ENCODE assay signal across 1 cellular context in the genomic region with DNA sequence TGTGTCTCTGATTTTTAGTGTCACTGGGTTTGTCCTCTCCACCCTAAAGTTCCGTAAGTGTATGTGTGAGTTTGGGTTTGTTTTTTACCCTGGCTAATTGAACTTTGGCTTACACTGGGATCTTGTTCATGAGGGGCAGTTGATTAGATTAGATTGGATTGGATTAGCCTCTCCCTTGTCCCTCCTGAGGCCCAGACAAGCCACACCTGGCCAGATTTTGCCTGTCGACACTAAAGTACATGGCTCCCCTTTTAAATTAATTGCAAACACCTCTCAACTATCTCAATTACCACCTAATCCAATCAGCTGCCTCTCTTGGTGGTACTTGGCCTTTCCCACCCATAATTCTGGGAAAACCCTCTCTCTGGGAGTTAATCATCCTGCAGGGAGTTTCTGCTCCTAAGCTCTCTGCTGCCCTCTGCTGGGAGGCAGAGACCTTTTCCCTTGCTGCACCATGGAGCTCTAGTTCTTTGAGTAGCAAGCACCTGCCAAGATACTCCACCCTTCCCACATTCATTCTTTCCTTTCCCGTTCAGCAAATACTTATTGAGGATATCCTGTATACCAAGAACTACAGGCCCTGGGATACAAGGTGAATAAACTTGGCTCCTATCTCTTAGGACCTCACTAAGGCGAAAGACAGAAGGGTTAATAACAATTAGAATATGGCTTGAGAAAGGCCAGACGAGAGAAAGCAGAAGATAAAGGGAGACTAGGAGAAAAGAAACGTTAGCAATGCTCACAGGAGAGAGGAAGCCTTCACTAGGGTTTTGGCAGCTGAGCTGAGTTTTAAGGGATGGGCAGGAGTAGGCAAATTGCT.
TF ChIP-seq lines count a peak whose summit lies in the region.

No MANE protein-coding gene starts in this region.

TF ChIP-seq in HepG2, 621 proteins besides CTCF, POLR2A, EP300 and RAD21 (continued from another document and continues in another):
- TF ChIP-seq, protein P1, sequence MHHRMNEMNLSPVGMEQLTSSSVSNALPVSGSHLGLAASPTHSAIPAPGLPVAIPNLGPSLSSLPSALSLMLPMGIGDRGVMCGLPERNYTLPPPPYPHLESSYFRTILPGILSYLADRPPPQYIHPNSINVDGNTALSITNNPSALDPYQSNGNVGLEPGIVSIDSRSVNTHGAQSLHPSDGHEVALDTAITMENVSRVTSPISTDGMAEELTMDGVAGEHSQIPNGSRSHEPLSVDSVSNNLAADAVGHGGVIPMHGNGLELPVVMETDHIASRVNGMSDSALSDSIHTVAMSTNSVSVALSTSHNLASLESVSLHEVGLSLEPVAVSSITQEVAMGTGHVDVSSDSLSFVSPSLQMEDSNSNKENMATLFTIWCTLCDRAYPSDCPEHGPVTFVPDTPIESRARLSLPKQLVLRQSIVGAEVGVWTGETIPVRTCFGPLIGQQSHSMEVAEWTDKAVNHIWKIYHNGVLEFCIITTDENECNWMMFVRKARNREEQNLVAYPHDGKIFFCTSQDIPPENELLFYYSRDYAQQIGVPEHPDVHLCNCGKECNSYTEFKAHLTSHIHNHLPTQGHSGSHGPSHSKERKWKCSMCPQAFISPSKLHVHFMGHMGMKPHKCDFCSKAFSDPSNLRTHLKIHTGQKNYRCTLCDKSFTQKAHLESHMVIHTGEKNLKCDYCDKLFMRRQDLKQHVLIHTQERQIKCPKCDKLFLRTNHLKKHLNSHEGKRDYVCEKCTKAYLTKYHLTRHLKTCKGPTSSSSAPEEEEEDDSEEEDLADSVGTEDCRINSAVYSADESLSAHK (CRISPR knock-in tag; IDR thresholded peaks at IDR 0.05; ENCODE audit: borderline replicate concordance) = no peak
- TF ChIP-seq ZNF652 (CRISPR knock-in tag; IDR thresholded peaks at IDR 0.05; ENCODE audit: borderline replicate concordance, low read depth) (no peak), ZNF614 (CRISPR knock-in tag; IDR thresholded peaks at IDR 0.05; ENCODE audit: borderline replicate concordance) (no peak), MNT (IDR thresholded peaks at IDR 0.05) (no peak), PAWR (CRISPR knock-in tag; IDR thresholded peaks at IDR 0.05; ENCODE audit: borderline replicate concordance) (no peak), NFIB (CRISPR knock-in tag; IDR thresholded peaks at IDR 0.05; ENCODE audit: borderline replicate concordance) (no peak), MEF2D (CRISPR knock-in tag; IDR thresholded peaks at IDR 0.05) (0 out of 2 replicates have a peak, but pooled peaks have one; percentile 18), NFE2 (CRISPR knock-in tag; IDR thresholded peaks at IDR 0.05) (no peak), KLF12 (CRISPR knock-in tag; IDR thresholded peaks at IDR 0.05; ENCODE audit: borderline replicate concordance) (no peak), SNAI1 (CRISPR knock-in tag; IDR thresholded peaks at IDR 0.05; ENCODE audit: borderline replicate concordance) (no peak), SP1 (IDR thresholded peaks at IDR 0.05) (no peak), SP1 (CRISPR knock-in tag; IDR thresholded peaks at IDR 0.05) (no peak), ZNF598 (CRISPR knock-in tag; IDR thresholded peaks at IDR 0.05; ENCODE audit: borderline replicate concordance) (no peak), ZSCAN20 (CRISPR knock-in tag; IDR thresholded peaks at IDR 0.05; ENCODE audit: borderline replicate concordance) (no peak), E2F5 (CRISPR knock-in tag; conservative IDR thresholded peaks at IDR 0.05) (no peak), PAF1 (CRISPR knock-in tag; IDR thresholded peaks at IDR 0.05) (no peak), PHF5A (CRISPR knock-in tag; IDR thresholded peaks at IDR 0.05; ENCODE audit: low read depth, unreplicated experiment) (no peak), REL (CRISPR knock-in tag; conservative IDR thresholded peaks at IDR 0.05) (no peak), ZZZ3 (CRISPR knock-in tag; IDR thresholded peaks at IDR 0.05; ENCODE audit: borderline replicate concordance) (no peak), JUNB (CRISPR knock-in tag; IDR thresholded peaks at IDR 0.05; ENCODE audit: borderline replicate concordance) (no peak), GATAD1 (CRISPR knock-in tag; IDR thresholded peaks at IDR 0.05) (no peak), TCF7 (IDR thresholded peaks at IDR 0.05; ENCODE audit: low read depth) (no peak), ZNF629 (CRISPR knock-in tag; conservative IDR thresholded peaks at IDR 0.05) (no peak), RFXAP (CRISPR knock-in tag; IDR thresholded peaks at IDR 0.05; ENCODE audit: borderline replicate concordance) (no peak), TBP (CRISPR knock-in tag; IDR thresholded peaks at IDR 0.05) (no peak), BRCA1 (CRISPR knock-in tag; IDR thresholded peaks at IDR 0.05) (no peak), PHF20 (CRISPR knock-in tag; IDR thresholded peaks at IDR 0.05) (no peak), STAG1 (CRISPR knock-in tag; IDR thresholded peaks at IDR 0.05) (peak; percentile 99), PRMT3 (CRISPR knock-in tag; IDR thresholded peaks at IDR 0.05; ENCODE audit: borderline replicate concordance, low read depth) (peak; percentile 41; the same call in 1 of the 2 replicates), DNMT3B (CRISPR knock-in tag; conservative IDR thresholded peaks at IDR 0.05) (no peak), CEBPZ (IDR thresholded peaks at IDR 0.05; ENCODE audit: low read length) (no peak), SMC3 (IDR thresholded peaks at IDR 0.05; ENCODE audit: low read length) (peak; percentile 100), ZBTB7B (CRISPR knock-in tag; IDR thresholded peaks at IDR 0.05) (no peak), SETDB1 (CRISPR knock-in tag; IDR thresholded peaks at IDR 0.05; ENCODE audit: borderline replicate concordance) (no peak), ZNF142 (CRISPR knock-in tag; IDR thresholded peaks at IDR 0.05) (no peak), POLR2AphosphoS5 (IDR thresholded peaks at IDR 0.05; ENCODE audit: low read depth, low read length) (no peak), RXRB (CRISPR knock-in tag; IDR thresholded peaks at IDR 0.05; ENCODE audit: borderline replicate concordance) (no peak), CENPT (CRISPR knock-in tag; IDR thresholded peaks at IDR 0.05; ENCODE audit: low read depth) (no peak), PRDM10 (CRISPR knock-in tag; IDR thresholded peaks at IDR 0.05; ENCODE audit: low read depth) (no peak), HNF4G (IDR thresholded peaks at IDR 0.05; ENCODE audit: borderline replicate concordance, low read depth, low read length) (no peak), HNF4G (CRISPR knock-in tag; IDR thresholded peaks at IDR 0.05; ENCODE audit: borderline replicate concordance, low read depth) (no peak), TGIF2 (CRISPR knock-in tag; IDR thresholded peaks at IDR 0.05) (0 out of 2 replicates have a peak, but pooled peaks have one; percentile 63)
- TF ChIP-seq, protein P2, sequence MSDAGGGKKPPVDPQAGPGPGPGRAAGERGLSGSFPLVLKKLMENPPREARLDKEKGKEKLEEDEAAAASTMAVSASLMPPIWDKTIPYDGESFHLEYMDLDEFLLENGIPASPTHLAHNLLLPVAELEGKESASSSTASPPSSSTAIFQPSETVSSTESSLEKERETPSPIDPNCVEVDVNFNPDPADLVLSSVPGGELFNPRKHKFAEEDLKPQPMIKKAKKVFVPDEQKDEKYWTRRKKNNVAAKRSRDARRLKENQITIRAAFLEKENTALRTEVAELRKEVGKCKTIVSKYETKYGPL (CRISPR knock-in tag; IDR thresholded peaks at IDR 0.05) = no peak
